ENCODE assay signal across 8 cellular contexts in the genomic region with DNA sequence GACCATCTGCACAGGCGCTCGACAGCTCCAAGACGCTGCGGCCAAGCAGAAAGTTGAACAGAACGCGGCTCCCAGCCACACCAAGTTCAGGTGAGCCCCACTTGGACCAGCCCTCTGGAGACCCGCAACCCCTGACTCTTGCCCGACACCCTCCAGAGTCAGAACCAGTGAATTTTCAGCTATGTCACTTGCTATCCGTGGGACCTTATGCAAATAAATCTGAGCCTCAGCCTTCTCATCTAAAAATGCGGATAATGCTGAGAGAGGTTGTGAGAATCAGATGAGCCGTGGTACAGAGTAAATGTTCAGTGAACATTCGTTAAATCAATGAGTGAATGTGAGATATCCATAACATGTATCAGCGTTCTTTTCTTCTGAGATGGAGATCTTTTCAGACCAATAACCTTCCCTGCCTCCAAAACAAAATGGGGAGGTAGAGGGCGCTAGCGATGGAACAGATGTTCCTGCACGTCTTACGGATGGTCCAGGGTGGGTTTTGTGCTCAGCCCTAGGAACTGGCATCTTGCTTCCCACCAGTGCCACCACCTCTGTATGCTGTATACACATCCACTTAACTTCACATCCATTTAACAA. TPM values are rescaled to one million over a fixed set of nuclear protein-coding genes. Genes with fewer than 3 reads are reported as not detected.
DNase-seq lines count a peak whose midpoint lies in the region; ATAC-seq and TF ChIP-seq lines count a peak whose summit lies in the region.

No MANE protein-coding gene starts in this region.

- no peaks in the 10 kb centered on the region for H3K9me3 ChIP-seq in RWPE2 (ENCODE audit: severe bottlenecking)
- no peaks in the 10 kb centered on the region for H3K9me3 ChIP-seq in endodermal cell (ENCODE audit: control insufficient read depth, low read length)

- peaks cover 8% of the 10 kb centered on the region for H3K4me1 ChIP-seq in RWPE2 (ENCODE audit: insufficient read depth, poor library complexity, severe bottlenecking)
- no peaks in the 10 kb centered on the region for H3K4me1 ChIP-seq in endodermal cell (ENCODE audit: control insufficient read depth, insufficient read depth, low read length)

- peak; percentile 20 for ATAC-seq in GM21723 (IDR thresholded peaks at IDR 0.05; ENCODE audit: unreplicated experiment)
- ATAC-seq in RWPE2 (ENCODE audit: low read depth), result no peak

- peaks cover 64% of the 10 kb centered on the region for H3K36me3 ChIP-seq in RWPE2 (ENCODE audit: low read depth)
- H3K36me3 ChIP-seq in endodermal cell (ENCODE audit: control insufficient read depth, insufficient read depth, low read length), result peaks cover 37% of the 10 kb centered on the region

- H3K36me3 Mint-ChIP-seq in endodermal cell (ENCODE audit: low read depth), result peaks cover 20% of the 10 kb centered on the region
- H3K36me3 Mint-ChIP-seq in neural crest cell (ENCODE audit: low read depth), result peaks cover 5% of the 10 kb centered on the region

- peak overlapping the region; percentile 61 for H3K4me3 ChIP-seq in RWPE2 (ENCODE audit: severe bottlenecking)
- H3K4me3 ChIP-seq in endodermal cell (ENCODE audit: low read length), result peak overlapping the region; percentile 97

- H3K27ac Mint-ChIP-seq in endodermal cell (peak overlapping the region; percentile 99), neural crest cell (ENCODE audit: unreplicated experiment) (peak overlapping the region; percentile 100)

- H3K9me3 Mint-ChIP-seq in endodermal cell, result no peaks in the 10 kb centered on the region
- no peaks in the 10 kb centered on the region for H3K9me3 Mint-ChIP-seq in neural crest cell

- H3K4me1 Mint-ChIP-seq in endodermal cell (peaks cover 13% of the 10 kb centered on the region), neural crest cell (peaks cover 20% of the 10 kb centered on the region)

- H3K27ac ChIP-seq in C4-2B (peak overlapping the region; percentile 87), RWPE2 (ENCODE audit: poor library complexity, severe bottlenecking) (peak overlapping the region; percentile 45), endodermal cell (ENCODE audit: low read depth, low read length) (peak overlapping the region; percentile 92)

- H3K4me3 Mint-ChIP-seq in endodermal cell, result peak overlapping the region; percentile 88
- H3K4me3 Mint-ChIP-seq in neural crest cell, result peak overlapping the region; percentile 97

- no peak for DNase-seq in RWPE2 (ENCODE audit: low spot score)
- DNase-seq in endodermal cell, result peak; percentile 57
- DNase-seq in neural crest cell (ENCODE audit: low read depth, low spot score), result no peak
- no peak for DNase-seq in NCI-H1930 (lab: John Stamatoyannopoulos, UW)
- DNase-seq in NCI-H1105 treated with DMSO at 0.1 percent for 48 hours (lab: John Stamatoyannopoulos, UW), result no peak
- DNase-seq in NK-92 treated with Interleukin-12 subunit alpha and Interleukin-12 subunit beta, amount 100 ng/mL, for 24 hours (lab: John Stamatoyannopoulos, UW), result no peak

- peak overlapping the region; percentile 88 for H3K9ac ChIP-seq in endodermal cell (ENCODE audit: extremely low read depth, low read length, poor library complexity, severe bottlenecking)

- H3K27me3 Mint-ChIP-seq in endodermal cell (ENCODE audit: insufficient read depth) (no peaks in the 10 kb centered on the region), neural crest cell (ENCODE audit: low read depth) (no peaks in the 10 kb centered on the region)

- H3K27me3 ChIP-seq in RWPE2 (ENCODE audit: insufficient read depth, poor library complexity, severe bottlenecking), result no peaks in the 10 kb centered on the region
- no peaks in the 10 kb centered on the region for H3K27me3 ChIP-seq in endodermal cell (ENCODE audit: control insufficient read depth, insufficient read depth, low read length, poor library complexity, severe bottlenecking)

- 7 to 8% methylated on average over 8 to 17 of the region's 17 CpGs for WGBS in endodermal cell (ENCODE audit: insufficient coverage in 1 of 2, insufficient read length in 1 of 2), 2 experiments

- TF ChIP-seq CTCF in C4-2B (conservative IDR thresholded peaks at IDR 0.05) (peak; percentile 65), RWPE2 (IDR thresholded peaks at IDR 0.05; ENCODE audit: poor library complexity, severe bottlenecking) (peak; percentile 51), endodermal cell (conservative IDR thresholded peaks at IDR 0.05) (peak; percentile 52), neural crest cell (conservative IDR thresholded peaks at IDR 0.05) (no peak)

RNA-seq across cellular contexts. Expression of gene MRPS11, which starts 0.5 kb away (rescaled TPM):
- 10 to 100 TPM; 44.8 to 49.0 TPM for total RNA-seq in endodermal cell
- polyA plus RNA-seq in endodermal cell (2013, experiment 1 of 2), result 46.4 TPM
- 45.7 TPM for polyA plus RNA-seq in endodermal cell (2013, experiment 2 of 2)
- total RNA-seq in neural crest cell, result 56.1 and 56.3 TPM in 2 replicates

RNA-seq across cellular contexts. Expression of gene MRPL46, which starts 0.8 kb away (rescaled TPM):
- total RNA-seq in endodermal cell, result 10 to 100 TPM; 24.5 TPM
- 29.2 TPM for polyA plus RNA-seq in endodermal cell (2013, experiment 1 of 2)
- polyA plus RNA-seq in endodermal cell (2013, experiment 2 of 2), result 24.8 TPM
- 25.9 and 28.2 TPM in 2 replicates for total RNA-seq in neural crest cell
